10 cellular contexts compared by ENCODE assay signal in the genomic region with DNA sequence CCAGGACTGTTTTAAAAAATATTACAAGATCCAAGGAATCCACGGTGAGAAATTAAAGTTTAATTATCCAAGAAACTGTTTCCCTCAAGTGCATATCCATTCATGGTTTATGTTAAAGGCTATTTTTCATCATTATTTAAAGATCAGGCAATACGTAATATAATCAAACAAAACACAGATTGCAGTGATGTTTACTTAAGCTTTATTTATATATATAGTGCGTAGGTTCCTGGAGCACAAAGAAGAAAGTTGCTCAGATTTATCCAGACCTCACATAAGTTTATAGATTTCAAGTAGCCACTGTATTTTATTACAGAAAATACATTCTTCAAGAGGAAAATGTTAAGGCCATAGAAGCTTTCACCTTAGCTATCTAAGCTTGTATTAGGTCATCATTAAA.
DNase-seq lines count a peak whose midpoint lies in the region; ATAC-seq and TF ChIP-seq lines count a peak whose summit lies in the region.
"Had no signal": no experiment of that assay in that cellular context is flagged by ENCODE, and none has a peak within 500 bp of the region (broad histone marks: within the 10 kb centered on the region; RNA-seq: fewer than 3 reads in every experiment).

No MANE protein-coding gene starts in this region.

- H3K27ac Mint-ChIP-seq in CD8-positive, alpha-beta T cell = peak overlapping the region; percentile 89

- no peak for DNase-seq in CD8-positive, alpha-beta T cell
- DNase-seq in colonic mucosa (no peak), NCI-H526 treated with DMSO at 0.1 percent for 48 hours (lab: John Stamatoyannopoulos, UW) (no peak), cerebellar cortex (ENCODE audit: low spot score) (no peak)
- DNase-seq: NCI-H1930, T-helper 9 cell had no signal

- no peaks in the 10 kb centered on the region for H4K20me1 ChIP-seq in OCI-LY1 (ENCODE audit: insufficient read depth, low read length)

- H3K9me3 ChIP-seq in CD8-positive, alpha-beta T cell (ENCODE audit: low read length) = no peaks in the 10 kb centered on the region
- no peaks in the 10 kb centered on the region for H3K9me3 ChIP-seq in OCI-LY1 (ENCODE audit: low read length)
- H3K9me3 ChIP-seq in colonic mucosa = no peaks in the 10 kb centered on the region
- no peaks in the 10 kb centered on the region for H3K9me3 ChIP-seq in neutrophil

- no peak overlapping the region for H3K4me3 ChIP-seq in CD8-positive, alpha-beta T cell (ENCODE audit: low read depth, low read length)
- H3K4me3 ChIP-seq in OCI-LY1 (ENCODE audit: low read depth, low read length, poor library complexity, severe bottlenecking) = no peak overlapping the region
- H3K4me3 ChIP-seq in colonic mucosa = peak overlapping the region; percentile 21
- H3K4me3 ChIP-seq in neutrophil (ENCODE audit: low read depth in 1 of 2, low read length in 1 of 2) = peak overlapping the region in 1 of 2 experiments; percentile 13

- peaks cover 89% of the 10 kb centered on the region for H3K4me1 Mint-ChIP-seq in CD8-positive, alpha-beta T cell (ENCODE audit: low read depth)

- no peaks in the 10 kb centered on the region for H3F3A ChIP-seq in OCI-LY1 (ENCODE audit: insufficient read depth, low read length)

- no peaks in the 10 kb centered on the region for H3K9me3 Mint-ChIP-seq in CD8-positive, alpha-beta T cell

- CTCF ChIA-PET in CD8-positive, alpha-beta T cell (lab: Charles Lee) = interaction anchor here (1.3 to 1.5 kb wide), 2 partner anchors 13 to 47 kb away, joined by 4 to 8 read pairs; no protein-coding TSS in a partner anchor

- H3K27me3 ChIP-seq in CD8-positive, alpha-beta T cell (ENCODE audit: insufficient read depth, low read length) = no peaks in the 10 kb centered on the region
- H3K27me3 ChIP-seq in OCI-LY1 (ENCODE audit: insufficient read depth, low read length) (no peaks in the 10 kb centered on the region), colonic mucosa (no peaks in the 10 kb centered on the region), neutrophil (no peaks in the 10 kb centered on the region)

- intact Hi-C loops in CD8-positive, alpha-beta T cell (cut with DNase I, micrococcal nuclease) = loop anchor here in 1 of 2 experiments (2.0 kb wide), 1 partner anchor 17 kb away; no protein-coding TSS in a partner anchor
- intact Hi-C loops in colonic mucosa (cut with DNase I) = loop anchor here (5.0 kb wide), 1 partner anchor 42 kb away; no protein-coding TSS in a partner anchor

- H3K4me3 Mint-ChIP-seq in CD8-positive, alpha-beta T cell = peak overlapping the region; percentile 82

- peak overlapping the region; percentile 70 for H3K27ac ChIP-seq in CD8-positive, alpha-beta T cell (ENCODE audit: low read depth, low read length)
- no peak overlapping the region for H3K27ac ChIP-seq in OCI-LY1 (ENCODE audit: low read depth, low read length, poor library complexity, severe bottlenecking)
- peak overlapping the region; percentile 85 for H3K27ac ChIP-seq in colonic mucosa
- peak overlapping the region; percentile 64 for H3K27ac ChIP-seq in neutrophil

- H3K9ac ChIP-seq in OCI-LY1 (ENCODE audit: low read length) (no peak overlapping the region), colonic mucosa (ENCODE audit: low read depth in 2 of 2, low read length in 2 of 2) (peak overlapping the region in 1 of 2 donors; percentile 95)

- no peaks in the 10 kb centered on the region for H3K9me2 ChIP-seq in OCI-LY1 (ENCODE audit: low read depth, low read length)

- no peaks in the 10 kb centered on the region for H3K27me3 Mint-ChIP-seq in CD8-positive, alpha-beta T cell (ENCODE audit: low read depth)

- no peaks in the 10 kb centered on the region for H3K36me3 ChIP-seq in CD8-positive, alpha-beta T cell (ENCODE audit: insufficient read depth, low read length)
- H3K36me3 ChIP-seq in OCI-LY1 (ENCODE audit: insufficient read depth, low read length) (peaks cover 75% of the 10 kb centered on the region), colonic mucosa (no peaks in the 10 kb centered on the region), neutrophil (peaks cover 27% of the 10 kb centered on the region)

- H3K36me3 Mint-ChIP-seq in CD8-positive, alpha-beta T cell = peaks cover 63% of the 10 kb centered on the region

- TF ChIP-seq CTCF in CD8-positive, alpha-beta T cell (IDR thresholded peaks at IDR 0.05) = no peak
- TF ChIP-seq CTCF in OCI-LY1 (IDR thresholded peaks at IDR 0.05; ENCODE audit: low read length) = no peak
- no peak for TF ChIP-seq CTCF in colonic mucosa (IDR thresholded peaks at IDR 0.05)
- TF ChIP-seq CTCF in neutrophil (IDR thresholded peaks at IDR 0.05) = no peak

- H2AFZ ChIP-seq in OCI-LY1 (ENCODE audit: low read length) = no peak overlapping the region

- ATAC-seq in CD8-positive, alpha-beta T cell = no peak
- no peak for ATAC-seq in GM21717 (IDR thresholded peaks at IDR 0.05; ENCODE audit: unreplicated experiment)
- no peak for ATAC-seq in HG03139 (IDR thresholded peaks at IDR 0.05; ENCODE audit: unreplicated experiment)

- H3K4me2 ChIP-seq in OCI-LY1 (ENCODE audit: low read length) = peak overlapping the region; percentile 11; the same call in 1 of the 2 replicates

- POLR2A ChIA-PET in CD8-positive, alpha-beta T cell (lab: Charles Lee) = interaction anchor here (0.6 to 0.8 kb wide), 2 partner anchors 16 to 40 kb away, joined by 3 to 4 read pairs; no protein-coding TSS in a partner anchor

- peaks cover 53% of the 10 kb centered on the region for H3K79me2 ChIP-seq in OCI-LY1 (ENCODE audit: insufficient read depth, low read length)

- peaks cover 72% of the 10 kb centered on the region for H3K4me1 ChIP-seq in CD8-positive, alpha-beta T cell (ENCODE audit: insufficient read depth, low read length)
- peaks cover 53% of the 10 kb centered on the region for H3K4me1 ChIP-seq in OCI-LY1 (ENCODE audit: insufficient read depth, low read length, severe bottlenecking)
- H3K4me1 ChIP-seq in colonic mucosa = peaks cover 5% of the 10 kb centered on the region
- H3K4me1 ChIP-seq in neutrophil (ENCODE audit: control insufficient read depth in 1 of 2, insufficient read depth in 1 of 2, low read depth in 1 of 2, low read length in 1 of 2) = peaks cover 22 to 24% of the 10 kb centered on the region in 2 experiments
